In the genomic region with DNA sequence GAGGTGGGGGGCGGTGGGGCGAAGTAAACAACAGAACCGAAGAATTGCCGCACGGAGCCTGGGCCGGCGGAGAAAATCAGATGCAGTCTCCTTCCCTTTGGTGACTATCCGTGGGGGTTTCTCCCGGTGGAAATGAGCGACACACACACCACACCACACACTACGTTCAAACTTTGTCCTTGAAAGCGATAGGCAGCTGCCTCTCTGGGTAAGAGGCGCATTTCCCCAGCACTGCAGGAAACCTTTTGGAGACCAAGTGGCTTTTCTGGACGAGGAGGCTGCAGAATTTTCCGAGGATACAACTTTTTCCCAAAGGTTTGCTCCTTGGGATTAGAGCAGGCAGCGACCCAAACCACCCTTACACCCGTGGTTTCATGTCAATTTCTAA, we compare ENCODE assay signal across 1 cellular context.
TF ChIP-seq lines count a peak whose summit lies in the region.

No MANE protein-coding gene starts in this region.

TF ChIP-seq in GM12878, 131 proteins besides CTCF, POLR2A, EP300 and RAD21:
- TF ChIP-seq HDAC2 (IDR thresholded peaks at IDR 0.05) = no peak
- no peak for TF ChIP-seq MEF2B (IDR thresholded peaks at IDR 0.05; ENCODE audit: partially characterized antibody, poor library complexity, severe bottlenecking)
- no peak for TF ChIP-seq JUNB (IDR thresholded peaks at IDR 0.05)
- TF ChIP-seq FOXK2 (IDR thresholded peaks at IDR 0.05) = no peak
